Comparison of ENCODE assay signal across 24 cellular contexts in the genomic region with DNA sequence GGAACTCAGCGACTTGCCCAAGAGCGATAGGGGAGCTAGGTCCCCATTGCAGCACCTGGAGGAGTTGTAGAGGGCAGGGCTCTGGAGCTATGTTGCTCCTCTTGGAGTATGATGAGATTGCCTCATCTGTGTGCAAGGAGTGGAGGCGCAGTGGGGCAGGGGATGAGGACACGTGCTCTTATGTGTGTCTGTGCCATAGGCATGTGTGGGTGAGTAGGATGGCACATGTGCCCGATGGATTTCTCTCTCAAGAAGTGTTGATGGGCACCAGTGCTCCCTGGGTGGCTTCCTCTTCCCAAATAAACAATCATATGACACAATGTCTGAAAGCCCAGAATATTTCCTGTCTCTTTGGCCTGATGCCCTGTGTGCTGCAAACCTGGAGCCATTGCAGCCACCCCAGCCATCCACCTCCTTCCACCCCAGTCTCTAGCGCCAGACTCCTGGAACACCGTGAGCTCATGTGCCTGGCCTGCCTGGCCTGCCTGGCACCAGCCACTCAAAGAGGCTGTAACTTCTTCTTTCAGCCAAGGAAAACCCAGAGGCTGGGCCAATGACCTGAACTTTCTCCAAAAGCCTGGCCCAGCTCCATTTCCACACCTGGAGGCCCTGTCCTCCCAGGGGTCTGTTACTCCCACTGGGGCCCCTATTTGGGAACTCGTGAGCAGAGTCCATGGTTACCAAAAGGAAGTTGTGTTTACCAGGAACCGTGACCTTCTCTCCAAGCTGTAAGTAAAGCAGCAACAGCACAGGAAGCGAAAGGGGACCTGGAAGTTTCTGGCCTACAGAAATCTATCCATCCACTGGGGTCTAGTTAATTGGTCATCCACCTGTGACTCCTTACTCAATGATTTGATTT. TPM values are rescaled to one million over a fixed set of nuclear protein-coding genes. Genes with fewer than 3 reads are reported as not detected.
DNase-seq lines count a peak whose midpoint lies in the region; ATAC-seq and TF ChIP-seq lines count a peak whose summit lies in the region.
"Had no signal": no experiment of that assay in that cellular context is flagged by ENCODE, and none has a peak within 500 bp of the region (broad histone marks: within the 10 kb centered on the region; RNA-seq: fewer than 3 reads in every experiment).

No MANE protein-coding gene starts in this region.

- H3K4me3 ChIP-seq in heart right ventricle (no peak overlapping the region), thoracic aorta (no peak overlapping the region)
- H3K4me3 ChIP-seq: dorsolateral prefrontal cortex, mucosa of descending colon, vagina had no signal

- peak; percentile 28 for DNase-seq in DMS153 treated with DMSO at 0.1 percent for 48 hours (lab: John Stamatoyannopoulos, UW; ENCODE audit: unreplicated experiment)
- peak; percentile 74 for DNase-seq in NCI-H69 (lab: John Stamatoyannopoulos, UW)
- DNase-seq in heart right ventricle, result peak in 1 of 2 donors; percentile 23
- DNase-seq in thoracic aorta (ENCODE audit: low spot score), result peak; percentile 57
- DNase-seq in iPS-NIHi11 (ENCODE audit: low spot score), result no peak
- no peak for DNase-seq in NCI-H2107 treated with DMSO at 0.1 percent for 48 hours (lab: John Stamatoyannopoulos, UW; ENCODE audit: unreplicated experiment)
- DNase-seq in NCI-H748 treated with DMSO at 0.1 percent for 48 hours (lab: John Stamatoyannopoulos, UW), result no peak
- DNase-seq: activated CD8-positive, alpha-beta memory T cell treated with anti-CD3 and anti-CD28 coated beads for 24 hours; activated naive CD4-positive, alpha-beta T cell treated with anti-CD3 and anti-CD28 coated beads for 36 hours; activated T-cell treated with anti-CD3 and anti-CD28 coated beads, Interleukin-2, amount 50 U/mL, for 24 hours; amygdala; caudate nucleus; CD8-positive, alpha-beta T cell; dorsolateral prefrontal cortex; GDM1; HCEC 1CT; MM.1S; mucosa of descending colon; NCI-H1694 treated with DMSO at 0.1 percent for 48 hours; NCI-H345; posterior cingulate gyrus had no signal

- H3K27me3 ChIP-seq in heart right ventricle (peaks cover 0 to 55% (median 20%) of the 10 kb centered on the region in 7 donors), thoracic aorta (replicated peaks; ENCODE audit: insufficient read depth) (no peaks in the 10 kb centered on the region)
- H3K27me3 ChIP-seq: vagina had no signal

- H3K9me3 ChIP-seq in heart right ventricle (no peaks in the 10 kb centered on the region), thoracic aorta (no peaks in the 10 kb centered on the region)
- H3K9me3 ChIP-seq: mucosa of descending colon, vagina had no signal

- intact Hi-C loops in heart right ventricle (cut with DNase I), result loop anchor here in 1 of 10 donors (10.0 kb wide), 1 partner anchor 84 kb away; no protein-coding TSS in a partner anchor

- TF ChIP-seq CTCF in heart right ventricle (IDR thresholded peaks at IDR 0.05) (no peak), thoracic aorta (IDR thresholded peaks at IDR 0.05) (no peak)

- H3K36me3 ChIP-seq in heart right ventricle (no peaks in the 10 kb centered on the region), thoracic aorta (no peaks in the 10 kb centered on the region)
- H3K36me3 ChIP-seq: vagina had no signal

- H3K27ac ChIP-seq in heart right ventricle (no peak overlapping the region), thoracic aorta (peak overlapping the region; percentile 67 to 75)
- H3K27ac ChIP-seq: dorsolateral prefrontal cortex, vagina had no signal

- H3K4me1 ChIP-seq in heart right ventricle, result peaks cover 0 to 10% (median 7%) of the 10 kb centered on the region in 9 donors
- peaks cover 10 to 17% of the 10 kb centered on the region in 2 donors for H3K4me1 ChIP-seq in thoracic aorta (ENCODE audit: control insufficient read depth in 1 of 2, low read depth in 2 of 2)

- 56 to 69% methylated on average over 10 of the region's 10 CpGs for WGBS in heart right ventricle, 2 donors

- ATAC-seq in heart right ventricle, result peak in 6 of 8 donors; percentile 44 to 88 (median 64)
- ATAC-seq in thoracic aorta (ENCODE audit: insufficient number of reproducible peaks, low FRiP score, low read depth), result peak; percentile 69
- ATAC-seq: CD8-positive, alpha-beta T cell; mucosa of descending colon had no signal

RNA-seq across cellular contexts. Expression of a gene that starts 9.5 kb away (rescaled TPM):
- total RNA-seq in heart right ventricle (1 to 10 TPM in 8 of 10 donors, under 1 TPM in 2; 0.86 to 6.3 (median 1.5) TPM), thoracic aorta (10 to 100 TPM in 1 of 2 donors, 1 to 10 TPM in 1; 9.6 to 10.9 TPM)
- under 1 TPM; 0.49 to 0.80 TPM for polyA plus RNA-seq in heart right ventricle
- total RNA-seq: activated CD4-positive, alpha-beta T cell treated with anti-CD3 and anti-CD28 coated beads for 36 hours; activated naive CD4-positive, alpha-beta T cell treated with anti-CD3 and anti-CD28 coated beads for 36 hours; CD8-positive, alpha-beta T cell had no signal
- polyA plus RNA-seq: IgD-negative memory B cell had no signal

Comparison
In these comparisons a context has a peak if more than half of its experiments do, and no peak if none do; other contexts are left out.
1. DNase-seq: peak in DMS153 treated with DMSO at 0.1 percent for 48 hours (single experiment), NCI-H69 (single experiment) and thoracic aorta (single experiment); none in iPS-NIHi11 (single experiment), NCI-H2107 treated with DMSO at 0.1 percent for 48 hours (single experiment) and NCI-H748 treated with DMSO at 0.1 percent for 48 hours (single experiment).
2. H3K27ac ChIP-seq: peak in thoracic aorta (2 of 2); none in heart right ventricle (0 of 10).